Comparison of ENCODE assay signal across 18 cellular contexts in the genomic region with DNA sequence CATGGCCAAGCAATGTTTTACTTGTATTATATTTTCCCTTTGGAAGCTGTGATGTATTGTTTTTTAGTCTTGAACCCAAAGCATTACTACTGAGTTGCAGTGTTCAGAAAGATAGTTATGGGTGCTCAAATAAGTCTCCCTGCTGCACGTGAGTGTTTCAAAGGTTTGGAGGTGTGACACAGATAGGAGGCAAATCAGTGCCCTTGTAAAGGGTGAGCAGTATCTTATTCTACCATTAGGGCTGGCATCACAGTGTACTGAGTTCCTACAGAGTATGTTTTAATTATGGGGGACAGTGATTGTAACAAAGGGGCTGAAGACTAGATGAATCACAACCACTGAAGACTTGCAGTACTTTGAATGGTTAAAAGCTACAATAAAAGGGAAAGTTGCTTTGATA. TPM values are rescaled to one million over a fixed set of nuclear protein-coding genes. Genes with fewer than 3 reads are reported as not detected.
DNase-seq lines count a peak whose midpoint lies in the region; ATAC-seq and TF ChIP-seq lines count a peak whose summit lies in the region.
"Had no signal": no experiment of that assay in that cellular context is flagged by ENCODE, and none has a peak within 500 bp of the region (broad histone marks: within the 10 kb centered on the region; RNA-seq: fewer than 3 reads in every experiment).

No MANE protein-coding gene starts in this region.

- no peak overlapping the region for H3K4me3 ChIP-seq in naive thymus-derived CD4-positive, alpha-beta T cell (ENCODE audit: low read length)
- no peak overlapping the region for H3K4me3 ChIP-seq in SK-N-SH (ENCODE audit: low read depth in 2 of 2, low read length in 1 of 2)
- H3K4me3 ChIP-seq: BLaER1 treated with 17β-estradiol and CSF1 and Interleukin-3, amounts not matched to agents 10 nM and 100 nM; HAP-1 had no signal

- H3K36me3 Mint-ChIP-seq in activated naive CD4-positive, alpha-beta T cell treated with anti-CD3 and anti-CD28 coated beads, Interleukin-2, amount 50 U/mL, for 24 hours: peaks cover 23% of the 10 kb centered on the region
- peaks cover 13 to 27% of the 10 kb centered on the region in 2 donors for H3K36me3 Mint-ChIP-seq in activated naive CD4-positive, alpha-beta T cell treated with anti-CD3 and anti-CD28 coated beads, Interleukin-2, amount 50 U/mL, for 72 hours
- H3K36me3 Mint-ChIP-seq in CD4-positive, alpha-beta T cell (ENCODE audit: low read depth): peaks cover 75% of the 10 kb centered on the region
- H3K36me3 Mint-ChIP-seq in T-helper 17 cell (ENCODE audit: low read depth): peaks cover 16% of the 10 kb centered on the region
- H3K36me3 Mint-ChIP-seq in naive thymus-derived CD4-positive, alpha-beta T cell: peaks cover 17 to 44% (median 21%) of the 10 kb centered on the region in 5 donors

- ATAC-seq in activated naive CD4-positive, alpha-beta T cell treated with anti-CD3 and anti-CD28 coated beads, Interleukin-2, amount 50 U/mL, for 72 hours: no peak
- ATAC-seq in CD4-positive, alpha-beta T cell (ENCODE audit: poor library complexity): no peak
- ATAC-seq in T-helper 17 cell: no peak
- ATAC-seq in naive thymus-derived CD4-positive, alpha-beta T cell: no peak
- ATAC-seq in HG02610 (IDR thresholded peaks at IDR 0.05; ENCODE audit: unreplicated experiment): no peak
- ATAC-seq: Panc1 had no signal

- no peaks in the 10 kb centered on the region for H3K27me3 Mint-ChIP-seq in activated naive CD4-positive, alpha-beta T cell treated with anti-CD3 and anti-CD28 coated beads, Interleukin-2, amount 50 U/mL, for 24 hours
- H3K27me3 Mint-ChIP-seq in CD4-positive, alpha-beta T cell: no peaks in the 10 kb centered on the region
- H3K27me3 Mint-ChIP-seq in T-helper 17 cell: no peaks in the 10 kb centered on the region
- H3K27me3 Mint-ChIP-seq in naive thymus-derived CD4-positive, alpha-beta T cell: no peaks in the 10 kb centered on the region

- H3K79me2 ChIP-seq in SK-N-SH (ENCODE audit: insufficient read depth): peaks cover 76% of the 10 kb centered on the region

- POLR2A ChIA-PET in CD4-positive, alpha-beta T cell (lab: Charles Lee): interaction anchor here (1.1 kb wide), 1 partner anchor 51 kb away, joined by 3 read pairs; no protein-coding TSS in a partner anchor
- POLR2A ChIA-PET in naive thymus-derived CD4-positive, alpha-beta T cell (lab: Charles Lee): no interaction called here
- POLR2A ChIA-PET in SK-N-SH (lab: Yijun Ruan, JAX): no interaction called here

- no peaks in the 10 kb centered on the region for H3K9me3 Mint-ChIP-seq in activated naive CD4-positive, alpha-beta T cell treated with anti-CD3 and anti-CD28 coated beads, Interleukin-2, amount 50 U/mL, for 24 hours
- H3K9me3 Mint-ChIP-seq in activated naive CD4-positive, alpha-beta T cell treated with anti-CD3 and anti-CD28 coated beads, Interleukin-2, amount 50 U/mL, for 72 hours: no peaks in the 10 kb centered on the region
- no peaks in the 10 kb centered on the region for H3K9me3 Mint-ChIP-seq in CD4-positive, alpha-beta T cell
- no peaks in the 10 kb centered on the region for H3K9me3 Mint-ChIP-seq in naive thymus-derived CD4-positive, alpha-beta T cell

- H4K20me1 ChIP-seq in SK-N-SH (ENCODE audit: insufficient read depth): peaks cover 19% of the 10 kb centered on the region

- CTCF ChIA-PET in CD4-positive, alpha-beta T cell (lab: Charles Lee): no interaction called here
- CTCF ChIA-PET in naive thymus-derived CD4-positive, alpha-beta T cell (lab: Charles Lee): interaction anchor here (1.0 kb wide), 1 partner anchor 242 kb away, joined by 3 read pairs; no protein-coding TSS in a partner anchor
- CTCF ChIA-PET in SK-N-SH (lab: Yijun Ruan, JAX): interaction anchor here (2.1 to 2.6 kb wide), 2 partner anchors 23 kb away, joined by 10 read pairs; no protein-coding TSS in a partner anchor

- no peak for TF ChIP-seq CTCF in CD4-positive, alpha-beta T cell (IDR thresholded peaks at IDR 0.05)
- TF ChIP-seq CTCF in SK-N-SH (IDR thresholded peaks at IDR 0.05): no peak

- H3K9ac ChIP-seq in SK-N-SH: no peak overlapping the region
- H3K9ac ChIP-seq: BLaER1 treated with 17β-estradiol and CSF1 and Interleukin-3, amounts not matched to agents 10 nM and 100 nM had no signal

- H3K27ac ChIP-seq in CD4-positive, alpha-beta T cell (ENCODE audit: low read depth, low read length): no peak overlapping the region
- no peak overlapping the region for H3K27ac ChIP-seq in naive thymus-derived CD4-positive, alpha-beta T cell (ENCODE audit: low read depth, low read length)
- H3K27ac ChIP-seq in SK-N-SH (ENCODE audit: low read depth in 2 of 2, low read length in 1 of 2): no peak overlapping the region
- H3K27ac ChIP-seq: BLaER1 treated with 17β-estradiol and CSF1 and Interleukin-3, amounts not matched to agents 10 nM and 100 nM had no signal

- 100% methylated on average over 1 of the region's 1 CpG for WGBS in SK-N-SH (ENCODE audit: low lambda C conversion rate)

- no peak for DNase-seq in activated naive CD4-positive, alpha-beta T cell treated with anti-CD3 and anti-CD28 coated beads, Interleukin-2, amount 50 U/mL, for 72 hours (ENCODE audit: low spot score in 2 of 2)
- no peak for DNase-seq in CD4-positive, alpha-beta T cell
- no peak for DNase-seq in T-helper 17 cell
- no peak for DNase-seq in naive thymus-derived CD4-positive, alpha-beta T cell
- DNase-seq in NCI-H146 (lab: John Stamatoyannopoulos, UW): no peak
- DNase-seq in SK-N-SH: no peak
- DNase-seq: DMS53, Karpas-422, MM.1S, NCI-H1092 treated with DMSO at 0.1 percent for 48 hours, NCI-H1694, NCI-H2227 treated with DMSO at 0.1 percent for 48 hours, NCI-H524 had no signal

- no peaks in the 10 kb centered on the region for H3K9me2 ChIP-seq in SK-N-SH

- peak overlapping the region; percentile 38 for H3K27ac Mint-ChIP-seq in activated naive CD4-positive, alpha-beta T cell treated with anti-CD3 and anti-CD28 coated beads, Interleukin-2, amount 50 U/mL, for 24 hours
- H3K27ac Mint-ChIP-seq in activated naive CD4-positive, alpha-beta T cell treated with anti-CD3 and anti-CD28 coated beads, Interleukin-2, amount 50 U/mL, for 72 hours: peak overlapping the region in 1 of 2 donors; percentile 85
- H3K27ac Mint-ChIP-seq in CD4-positive, alpha-beta T cell: peak overlapping the region; percentile 52
- H3K27ac Mint-ChIP-seq in T-helper 17 cell: peak overlapping the region; percentile 76
- peak overlapping the region in 5 of 9 donors; percentile 8 to 71 (median 20) for H3K27ac Mint-ChIP-seq in naive thymus-derived CD4-positive, alpha-beta T cell

- no peak overlapping the region for H3K4me3 Mint-ChIP-seq in activated naive CD4-positive, alpha-beta T cell treated with anti-CD3 and anti-CD28 coated beads, Interleukin-2, amount 50 U/mL, for 24 hours
- H3K4me3 Mint-ChIP-seq in CD4-positive, alpha-beta T cell: no peak overlapping the region
- no peak overlapping the region for H3K4me3 Mint-ChIP-seq in T-helper 17 cell
- no peak overlapping the region for H3K4me3 Mint-ChIP-seq in naive thymus-derived CD4-positive, alpha-beta T cell

- no peak overlapping the region for H2AFZ ChIP-seq in SK-N-SH (ENCODE audit: low read depth)

- H3K4me2 ChIP-seq in SK-N-SH: no peak overlapping the region
- H3K4me2 ChIP-seq: BLaER1 treated with 17β-estradiol and CSF1 and Interleukin-3, amounts not matched to agents 10 nM and 100 nM had no signal

- H3K27me3 ChIP-seq in CD4-positive, alpha-beta T cell (ENCODE audit: control insufficient read depth, insufficient read depth, low read length): no peaks in the 10 kb centered on the region
- H3K27me3 ChIP-seq in naive thymus-derived CD4-positive, alpha-beta T cell (ENCODE audit: control insufficient read depth in 2 of 2, insufficient read depth in 2 of 2, low read length in 2 of 2): no peaks in the 10 kb centered on the region
- no peaks in the 10 kb centered on the region for H3K27me3 ChIP-seq in SK-N-SH (ENCODE audit: insufficient read depth)
- H3K27me3 ChIP-seq: BLaER1 treated with 17β-estradiol and CSF1 and Interleukin-3, amounts not matched to agents 10 nM and 100 nM had no signal

- no peaks in the 10 kb centered on the region for H3K9me3 ChIP-seq in CD4-positive, alpha-beta T cell (ENCODE audit: control insufficient read depth, low read length)
- H3K9me3 ChIP-seq in T-helper 17 cell (ENCODE audit: control insufficient read depth, low read length, poor library complexity, severe bottlenecking): no peaks in the 10 kb centered on the region
- H3K9me3 ChIP-seq in naive thymus-derived CD4-positive, alpha-beta T cell (ENCODE audit: control insufficient read depth in 2 of 3, low read length in 3 of 3): no peaks in the 10 kb centered on the region
- no peaks in the 10 kb centered on the region for H3K9me3 ChIP-seq in SK-N-SH
- H3K9me3 ChIP-seq: BLaER1 treated with 17β-estradiol and CSF1 and Interleukin-3, amounts not matched to agents 10 nM and 100 nM; HAP-1 had no signal

- H3K4me1 Mint-ChIP-seq in activated naive CD4-positive, alpha-beta T cell treated with anti-CD3 and anti-CD28 coated beads, Interleukin-2, amount 50 U/mL, for 24 hours: peaks cover 51% of the 10 kb centered on the region
- H3K4me1 Mint-ChIP-seq in CD4-positive, alpha-beta T cell (ENCODE audit: low read depth): peaks cover 37% of the 10 kb centered on the region
- peaks cover 28% of the 10 kb centered on the region for H3K4me1 Mint-ChIP-seq in T-helper 17 cell
- H3K4me1 Mint-ChIP-seq in naive thymus-derived CD4-positive, alpha-beta T cell: peaks cover 15 to 55% (median 32%) of the 10 kb centered on the region in 7 donors

- no peaks in the 10 kb centered on the region for H3K4me1 ChIP-seq in naive thymus-derived CD4-positive, alpha-beta T cell (ENCODE audit: control insufficient read depth in 2 of 2, insufficient read depth in 2 of 2, low read length in 2 of 2)
- H3K4me1 ChIP-seq in SK-N-SH (ENCODE audit: control insufficient read depth in 1 of 2, insufficient read depth in 2 of 2, low read depth in 1 of 2, low read length in 1 of 2): 0 out of 4 replicates have a peak, but pooled peaks cover 0 to 4% of the 10 kb centered on the region in 2 experiments
- H3K4me1 ChIP-seq: BLaER1 treated with 17β-estradiol and CSF1 and Interleukin-3, amounts not matched to agents 10 nM and 100 nM had no signal

- H3K36me3 ChIP-seq in naive thymus-derived CD4-positive, alpha-beta T cell (ENCODE audit: control insufficient read depth in 2 of 3, insufficient read depth in 3 of 3, low read length in 3 of 3): peaks cover 11 to 31% (median 14%) of the 10 kb centered on the region in 3 experiments
- peaks cover 53 to 72% of the 10 kb centered on the region in 2 experiments for H3K36me3 ChIP-seq in SK-N-SH (replicated peaks in 1 of 2; ENCODE audit: control insufficient read depth in 1 of 2, insufficient read depth in 2 of 2, low read length in 1 of 2)

- intact Hi-C loops in CD4-positive, alpha-beta T cell (cut with DNase I, micrococcal nuclease): no loop called here
- intact Hi-C loops in naive thymus-derived CD4-positive, alpha-beta T cell (cut with micrococcal nuclease): no loop called here

- TF ChIP-seq RAD21 in SK-N-SH (IDR thresholded peaks at IDR 0.05; ENCODE audit: low read length): no peak

- H3F3A ChIP-seq in SK-N-SH (replicated peaks; ENCODE audit: insufficient read depth): peaks cover 24% of the 10 kb centered on the region

- TF ChIP-seq EP300 in SK-N-SH (IDR thresholded peaks at IDR 0.05; ENCODE audit: borderline replicate concordance in 1 of 2, low read depth in 1 of 2, low read length in 1 of 2): no peak

RNA-seq across cellular contexts. Expression of a gene that starts 38.3 kb away (rescaled TPM):
- 10 to 100 TPM in 1 of 2 donors, 1 to 10 TPM in 1; 7.3 to 17.9 TPM for total RNA-seq in activated naive CD4-positive, alpha-beta T cell treated with anti-CD3 and anti-CD28 coated beads, Interleukin-2, amount 50 U/mL, for 72 hours
- total RNA-seq in CD4-positive, alpha-beta T cell: 10 to 100 TPM; 13.7 to 15.8 TPM
- 10 to 100 TPM; 23.3 to 24.0 TPM for total RNA-seq in T-helper 17 cell
- 10 to 100 TPM in 2 of 5 experiments, 1 to 10 TPM in 3; 1.6 to 33.7 (median 8.8) TPM for total RNA-seq in naive thymus-derived CD4-positive, alpha-beta T cell
- polyA plus RNA-seq in naive thymus-derived CD4-positive, alpha-beta T cell: under 1 TPM; 0.12 to 0.91 TPM
- polyA plus RNA-seq in SK-N-SH (2012; rRNA removed): 3.8 TPM in 2 replicates
- 2.5 and 2.9 TPM in 2 replicates for polyA plus RNA-seq in SK-N-SH (2012; cell fraction: cytosol; rRNA removed)
- 5.5 and 5.8 TPM in 2 replicates for polyA plus RNA-seq in SK-N-SH (2012; cell fraction: nucleus; rRNA removed)
